Comparison of ENCODE assay signal across 11 cellular contexts in genomic region chr13:45331123-45331619, GRCh38. TPM values are rescaled to one million over a fixed set of nuclear protein-coding genes. Genes with fewer than 3 reads are reported as not detected.
DNase-seq lines count a peak whose midpoint lies in the region; ATAC-seq and TF ChIP-seq lines count a peak whose summit lies in the region.
"Had no signal": no experiment of that assay in that cellular context is flagged by ENCODE, and none has a peak within 500 bp of the region (broad histone marks: within the 10 kb centered on the region; RNA-seq: fewer than 3 reads in every experiment).

No MANE protein-coding gene starts in this region.

- peaks cover 3% of the 10 kb centered on the region for H3K9me3 Mint-ChIP-seq in activated T-cell treated with anti-CD3 and anti-CD28 coated beads, Interleukin-2, amount 50 U/mL, for 4 hours
- H3K9me3 Mint-ChIP-seq in stimulated activated effector memory CD8-positive, alpha-beta T cell treated with anti-CD3 and anti-CD28 coated beads, Interleukin-12 subunit alpha, Interleukin-12 subunit beta, amount 100 ng/mL, for 72 hours, result no peaks in the 10 kb centered on the region

- ATAC-seq in activated T-cell treated with anti-CD3 and anti-CD28 coated beads, Interleukin-2, amount 50 U/mL, for 4 hours, result peak; percentile 5 to 19
- no peak for ATAC-seq in stimulated activated effector memory CD8-positive, alpha-beta T cell treated with anti-CD3 and anti-CD28 coated beads, Interleukin-12 subunit alpha, Interleukin-12 subunit beta, amount 100 ng/mL, for 72 hours
- ATAC-seq in HG02798 (IDR thresholded peaks at IDR 0.05; ENCODE audit: poor library complexity, unreplicated experiment), result no peak

- peak overlapping the region; percentile 77 for H3K27ac Mint-ChIP-seq in stimulated activated effector memory CD8-positive, alpha-beta T cell treated with anti-CD3 and anti-CD28 coated beads, Interleukin-12 subunit alpha, Interleukin-12 subunit beta, amount 100 ng/mL, for 72 hours

- peaks cover 25% of the 10 kb centered on the region for H3K36me3 Mint-ChIP-seq in activated T-cell treated with anti-CD3 and anti-CD28 coated beads, Interleukin-2, amount 50 U/mL, for 4 hours (ENCODE audit: insufficient read depth)
- H3K36me3 Mint-ChIP-seq in stimulated activated effector memory CD8-positive, alpha-beta T cell treated with anti-CD3 and anti-CD28 coated beads, Interleukin-12 subunit alpha, Interleukin-12 subunit beta, amount 100 ng/mL, for 72 hours, result peaks cover 39% of the 10 kb centered on the region

- no peaks in the 10 kb centered on the region for H3K9me3 ChIP-seq in colonic mucosa
- H3K9me3 ChIP-seq: adrenal gland, uterus had no signal

- H3K36me3 ChIP-seq in brain microvascular endothelial cell (replicated peaks), result peaks cover 13% of the 10 kb centered on the region
- H3K36me3 ChIP-seq in colonic mucosa, result peaks cover 6% of the 10 kb centered on the region
- H3K36me3 ChIP-seq: uterus had no signal

- no peak for TF ChIP-seq CTCF in brain microvascular endothelial cell (IDR thresholded peaks at IDR 0.05; ENCODE audit: low read depth, low read length, missing control alignments)
- no peak for TF ChIP-seq CTCF in colonic mucosa (IDR thresholded peaks at IDR 0.05)

- in situ Hi-C loops in brain microvascular endothelial cell (cut with HindIII; ENCODE audit: low pct_ligation_motif_present, low sequenced_read_pairs), result no loop called here

- H3K9ac ChIP-seq in colonic mucosa (ENCODE audit: low read depth in 2 of 2, low read length in 2 of 2), result no peak overlapping the region

- peak overlapping the region; percentile 70 for H3K27ac ChIP-seq in brain microvascular endothelial cell
- no peak overlapping the region for H3K27ac ChIP-seq in colonic mucosa
- H3K27ac ChIP-seq: uterus had no signal

- H3K4me3 ChIP-seq in brain microvascular endothelial cell (ENCODE audit: low read depth, low read length) (no peak overlapping the region), colonic mucosa (no peak overlapping the region)
- H3K4me3 ChIP-seq: adrenal gland, uterus had no signal

- H3K4me1 Mint-ChIP-seq in activated T-cell treated with anti-CD3 and anti-CD28 coated beads, Interleukin-2, amount 50 U/mL, for 4 hours (ENCODE audit: low read depth), result peaks cover 87% of the 10 kb centered on the region
- peaks cover 74% of the 10 kb centered on the region for H3K4me1 Mint-ChIP-seq in stimulated activated effector memory CD8-positive, alpha-beta T cell treated with anti-CD3 and anti-CD28 coated beads, Interleukin-12 subunit alpha, Interleukin-12 subunit beta, amount 100 ng/mL, for 72 hours

- H3K4me1 ChIP-seq in colonic mucosa, result peaks cover 13% of the 10 kb centered on the region

- no peak for DNase-seq in activated T-cell treated with anti-CD3 and anti-CD28 coated beads, Interleukin-2, amount 50 U/mL, for 4 hours
- no peak for DNase-seq in activated T-cell treated with anti-CD3 and anti-CD28 coated beads, Interleukin-2, amount 50 U/mL, for 1 hour
- peak; percentile 76 for DNase-seq in NCI-H2171 treated with DMSO at 0.1 percent for 48 hours (lab: John Stamatoyannopoulos, UW)
- no peak for DNase-seq in brain microvascular endothelial cell
- DNase-seq in stimulated activated effector memory CD8-positive, alpha-beta T cell treated with anti-CD3 and anti-CD28 coated beads, Interleukin-12 subunit alpha, Interleukin-12 subunit beta, amount 100 ng/mL, for 72 hours (ENCODE audit: low spot score in 2 of 2), result no peak
- DNase-seq in colonic mucosa, result no peak
- DNase-seq in iPS-NIHi7 (ENCODE audit: extremely low spot score), result no peak
- DNase-seq: KG1, uterus had no signal

- intact Hi-C loops in colonic mucosa (cut with DNase I), result no loop called here

- H3K27me3 ChIP-seq in brain microvascular endothelial cell (replicated peaks), result no peaks in the 10 kb centered on the region
- H3K27me3 ChIP-seq in colonic mucosa, result no peaks in the 10 kb centered on the region
- H3K27me3 ChIP-seq: adrenal gland, uterus had no signal

- no peak overlapping the region for H3K4me3 Mint-ChIP-seq in activated T-cell treated with anti-CD3 and anti-CD28 coated beads, Interleukin-2, amount 50 U/mL, for 4 hours
- H3K4me3 Mint-ChIP-seq in stimulated activated effector memory CD8-positive, alpha-beta T cell treated with anti-CD3 and anti-CD28 coated beads, Interleukin-12 subunit alpha, Interleukin-12 subunit beta, amount 100 ng/mL, for 72 hours, result no peak overlapping the region

- H3K27me3 Mint-ChIP-seq in activated T-cell treated with anti-CD3 and anti-CD28 coated beads, Interleukin-2, amount 50 U/mL, for 4 hours (ENCODE audit: low read depth), result no peaks in the 10 kb centered on the region

RNA-seq across cellular contexts. Expression of gene TPT1, which starts 9.8 kb away (rescaled TPM):
- total RNA-seq in activated T-cell treated with anti-CD3 and anti-CD28 coated beads, Interleukin-2, amount 50 U/mL, for 4 hours, result 1,000 to 10,000 TPM; 1,937 to 2,193 (median 1,961) TPM
- total RNA-seq in colonic mucosa, result 1,000 to 10,000 TPM; 2,667 to 4,562 TPM

Comparison
In these comparisons a context has a peak if more than half of its experiments do, and no peak if none do; other contexts are left out.
1. ATAC-seq: peak in activated T-cell treated with anti-CD3 and anti-CD28 coated beads, Interleukin-2, amount 50 U/mL, for 4 hours (2 of 2); none in stimulated activated effector memory CD8-positive, alpha-beta T cell treated with anti-CD3 and anti-CD28 coated beads, Interleukin-12 subunit alpha, Interleukin-12 subunit beta, amount 100 ng/mL, for 72 hours (single experiment) and HG02798 (single experiment).